In genomic region chr20:53157443-53158408, GRCh38 we compare ENCODE assay signal across 8 cellular contexts.
DNase-seq lines count a peak whose midpoint lies in the region; FAIRE-seq and TF ChIP-seq lines count a peak whose summit lies in the region.

No MANE protein-coding gene starts in this region.

- H3K4me1 Mint-ChIP-seq in activated CD4-positive, alpha-beta T cell treated with anti-CD3 and anti-CD28 coated beads, Interleukin-2, amount 10 ng/mL, durations not matched to agents 24 days and 14 days = peaks cover 40% of the 10 kb centered on the region

- H3K27ac Mint-ChIP-seq in activated CD4-positive, alpha-beta T cell treated with anti-CD3 and anti-CD28 coated beads, Interleukin-2, amount 10 ng/mL, durations not matched to agents 24 days and 14 days = peak overlapping the region; percentile 46

- peaks cover 7% of the 10 kb centered on the region for H3K9me3 Mint-ChIP-seq in activated CD4-positive, alpha-beta T cell treated with anti-CD3 and anti-CD28 coated beads, Interleukin-2, amount 10 ng/mL, durations not matched to agents 24 days and 14 days

- TF ChIP-seq POLR2A in H54 (IDR thresholded peaks at IDR 0.05; ENCODE audit: low read depth, low read length) = peak; percentile 22; the same call in 1 of the 2 replicates

- FAIRE-seq in H54 (lab: Jason Lieb, UNC) = no peak

- peak; percentile 70 for TF ChIP-seq CTCF in epithelial cell of proximal tubule (conservative IDR thresholded peaks at IDR 0.05; ENCODE audit: low read depth, low read length)

- no peaks in the 10 kb centered on the region for H3K27me3 Mint-ChIP-seq in activated CD4-positive, alpha-beta T cell treated with anti-CD3 and anti-CD28 coated beads, Interleukin-2, amount 10 ng/mL, durations not matched to agents 24 days and 14 days

- H3K4me3 Mint-ChIP-seq in activated CD4-positive, alpha-beta T cell treated with anti-CD3 and anti-CD28 coated beads, Interleukin-2, amount 10 ng/mL, durations not matched to agents 24 days and 14 days = no peak overlapping the region

- DNase-seq in activated T-cell treated with anti-CD3 and anti-CD28 coated beads for 1 hour (ENCODE audit: low read depth) (peak; percentile 25), activated T-cell treated with anti-CD3 and anti-CD28 coated beads for 4 hours (no peak), H54 (ENCODE audit: insufficient read length, low spot score) (peak; percentile 45), LoVo (ENCODE audit: low spot score) (peak; percentile 23), epithelial cell of proximal tubule (ENCODE audit: low read depth) (no peak), non-pigmented ciliary epithelial cell (ENCODE audit: low read depth) (peak; percentile 11), NCI-H187 treated with DMSO at 0.1 percent for 48 hours (lab: John Stamatoyannopoulos, UW) (no peak)
- peak; percentile 70 for DNase-seq in activated CD4-positive, alpha-beta T cell treated with anti-CD3 and anti-CD28 coated beads, Interleukin-2, amount 10 ng/mL, durations not matched to agents 24 days and 14 days

- H3K4me3 ChIP-seq in epithelial cell of proximal tubule (ENCODE audit: low read depth, low read length) = no peak overlapping the region

- intact Hi-C loops in activated CD4-positive, alpha-beta T cell treated with anti-CD3 and anti-CD28 coated beads, Interleukin-2, amount 10 ng/mL, durations not matched to agents 24 days and 14 days (cut with micrococcal nuclease) = no loop called here

- H3K36me3 Mint-ChIP-seq in activated CD4-positive, alpha-beta T cell treated with anti-CD3 and anti-CD28 coated beads, Interleukin-2, amount 10 ng/mL, durations not matched to agents 24 days and 14 days (ENCODE audit: low read depth) = peaks cover 11% of the 10 kb centered on the region

Comparison
In these comparisons a context has a peak if more than half of its experiments do, and no peak if none do; other contexts are left out.
1. DNase-seq: peak in activated T-cell treated with anti-CD3 and anti-CD28 coated beads for 1 hour (single experiment), H54 (single experiment), LoVo (single experiment), activated CD4-positive, alpha-beta T cell treated with anti-CD3 and anti-CD28 coated beads, Interleukin-2, amount 10 ng/mL, durations not matched to agents 24 days and 14 days (single experiment) and non-pigmented ciliary epithelial cell (single experiment); none in activated T-cell treated with anti-CD3 and anti-CD28 coated beads for 4 hours (single experiment), epithelial cell of proximal tubule (single experiment) and NCI-H187 treated with DMSO at 0.1 percent for 48 hours (single experiment).